Comparison of ENCODE assay signal across 3 cellular contexts in the genomic region with DNA sequence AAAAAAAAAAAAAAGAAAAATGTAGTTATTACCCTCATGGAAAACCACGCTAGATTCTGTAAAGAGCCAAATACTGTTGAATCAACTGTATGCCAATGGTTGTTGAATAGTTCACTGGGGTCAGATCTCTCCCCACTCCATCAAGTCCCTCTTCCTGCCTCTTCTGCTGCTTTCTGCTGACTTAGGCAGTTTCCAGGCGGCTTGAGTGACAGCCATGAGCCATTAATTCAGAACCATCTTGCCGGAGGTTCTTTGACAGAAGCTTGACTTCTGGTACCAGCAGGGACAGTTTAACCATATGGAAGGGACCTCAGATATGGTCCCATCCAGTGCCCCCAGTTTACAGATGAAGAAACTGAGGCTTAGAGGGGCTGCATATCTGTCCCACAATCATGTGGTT.
TF ChIP-seq lines count a peak whose summit lies in the region.

No MANE protein-coding gene starts in this region.

TF ChIP-seq in HEK293T, 16 proteins besides CTCF, POLR2A, EP300 and RAD21:
- TF ChIP-seq ARNT (IDR thresholded peaks at IDR 0.05): no peak
- TF ChIP-seq, protein P1, sequence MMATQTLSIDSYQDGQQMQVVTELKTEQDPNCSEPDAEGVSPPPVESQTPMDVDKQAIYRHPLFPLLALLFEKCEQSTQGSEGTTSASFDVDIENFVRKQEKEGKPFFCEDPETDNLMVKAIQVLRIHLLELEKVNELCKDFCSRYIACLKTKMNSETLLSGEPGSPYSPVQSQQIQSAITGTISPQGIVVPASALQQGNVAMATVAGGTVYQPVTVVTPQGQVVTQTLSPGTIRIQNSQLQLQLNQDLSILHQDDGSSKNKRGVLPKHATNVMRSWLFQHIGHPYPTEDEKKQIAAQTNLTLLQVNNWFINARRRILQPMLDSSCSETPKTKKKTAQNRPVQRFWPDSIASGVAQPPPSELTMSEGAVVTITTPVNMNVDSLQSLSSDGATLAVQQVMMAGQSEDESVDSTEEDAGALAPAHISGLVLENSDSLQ (IDR thresholded peaks at IDR 0.05): peak; percentile 65

TF ChIP-seq in K562, 482 proteins besides CTCF, POLR2A, EP300 and RAD21:
- TF ChIP-seq MAFK (IDR thresholded peaks at IDR 0.05; ENCODE audit: low read length) (peak; percentile 54; the same call in 1 of the 2 replicates), LCOR (CRISPR knock-in tag; IDR thresholded peaks at IDR 0.05) (no peak), ZNF316 (IDR thresholded peaks at IDR 0.05) (peak; percentile 67), MAFG (tag; conservative IDR thresholded peaks at IDR 0.05) (peak; percentile 57), C11orf30 (IDR thresholded peaks at IDR 0.05; ENCODE audit: low read depth) (peak; percentile 50; the same call in 1 of the 2 replicates), MAFF (IDR thresholded peaks at IDR 0.05; ENCODE audit: low read length) (peak; percentile 58), SIN3A (IDR thresholded peaks at IDR 0.05; ENCODE audit: borderline replicate concordance in 2 of 2, control insufficient read depth in 1 of 2, low read depth in 2 of 2, low read length in 2 of 2) (no peak), MYBL2 (IDR thresholded peaks at IDR 0.05; ENCODE audit: low read depth) (no peak), MYBL2 (CRISPR knock-in tag; IDR thresholded peaks at IDR 0.05; ENCODE audit: borderline replicate concordance) (no peak)
- TF ChIP-seq, protein P2, sequence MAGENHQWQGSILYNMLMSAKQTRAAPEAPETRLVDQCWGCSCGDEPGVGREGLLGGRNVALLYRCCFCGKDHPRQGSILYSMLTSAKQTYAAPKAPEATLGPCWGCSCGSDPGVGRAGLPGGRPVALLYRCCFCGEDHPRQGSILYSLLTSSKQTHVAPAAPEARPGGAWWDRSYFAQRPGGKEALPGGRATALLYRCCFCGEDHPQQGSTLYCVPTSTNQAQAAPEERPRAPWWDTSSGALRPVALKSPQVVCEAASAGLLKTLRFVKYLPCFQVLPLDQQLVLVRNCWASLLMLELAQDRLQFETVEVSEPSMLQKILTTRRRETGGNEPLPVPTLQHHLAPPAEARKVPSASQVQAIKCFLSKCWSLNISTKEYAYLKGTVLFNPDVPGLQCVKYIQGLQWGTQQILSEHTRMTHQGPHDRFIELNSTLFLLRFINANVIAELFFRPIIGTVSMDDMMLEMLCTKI (IDR thresholded peaks at IDR 0.05; ENCODE audit: partially characterized antibody): no peak
- TF ChIP-seq, protein P1 (IDR thresholded peaks at IDR 0.05): peak; percentile 68

TF ChIP-seq in HepG2, 621 proteins besides CTCF, POLR2A, EP300 and RAD21:
- TF ChIP-seq MAFF (IDR thresholded peaks at IDR 0.05; ENCODE audit: low read depth, low read length) (peak; percentile 77), SRSF9 (IDR thresholded peaks at IDR 0.05; ENCODE audit: borderline replicate concordance, insufficient read depth, low read depth, low read length, poor library complexity, severe bottlenecking) (no peak), MAFK (conservative IDR thresholded peaks at IDR 0.05 in 1 of 2, IDR thresholded peaks at IDR 0.05 in 1 of 2; ENCODE audit: low read length in 2 of 2) (peak; percentile 87 to 89), DPF2 (CRISPR knock-in tag; IDR thresholded peaks at IDR 0.05; ENCODE audit: borderline replicate concordance, low read depth) (no peak)
TF ChIP-seq in HepG2: peak in this region for 2.
